8 cellular contexts compared by ENCODE assay signal in genomic region chr4:186839122-186840037, GRCh38.
DNase-seq lines count a peak whose midpoint lies in the region; ATAC-seq, FAIRE-seq and TF ChIP-seq lines count a peak whose summit lies in the region.

No MANE protein-coding gene starts in this region.

- DNase-seq in bronchial epithelial cell (ENCODE audit: low read depth) (peak; percentile 50), sciatic nerve (ENCODE audit: low spot score) (peak; percentile 71), lower leg skin (ENCODE audit: low spot score in 2 of 2) (no peak), D341Med (ENCODE audit: low spot score) (no peak), amygdala (lab: John Stamatoyannopoulos, UW) (no peak), cortex of kidney (lab: John Stamatoyannopoulos, UW) (no peak)

- no peak overlapping the region for H3K4me3 ChIP-seq in bronchial epithelial cell (ENCODE audit: low read depth, low read length)
- H3K4me3 ChIP-seq in lower leg skin (ENCODE audit: low read depth, poor library complexity, severe bottlenecking), result no peak overlapping the region

- no peaks in the 10 kb centered on the region for H3K27me3 ChIP-seq in bronchial epithelial cell (ENCODE audit: control insufficient read depth, insufficient read depth, low read length)

- H3K36me3 ChIP-seq in bronchial epithelial cell (ENCODE audit: control insufficient read depth, insufficient read depth, low read length), result no peaks in the 10 kb centered on the region

- TF ChIP-seq CTCF in bronchial epithelial cell (IDR thresholded peaks at IDR 0.05; ENCODE audit: insufficient read depth, low read length, severe bottlenecking) (no peak), lower leg skin (IDR thresholded peaks at IDR 0.05) (no peak)

- no peak for TF ChIP-seq POLR2A in lower leg skin (IDR thresholded peaks at IDR 0.05)

- 42 to 48% methylated on average over 11 of the region's 11 CpGs for WGBS in lower leg skin, 2 donors

- FAIRE-seq in bronchial epithelial cell (lab: Jason Lieb, UNC), result no peak

- peak; percentile 95 for ATAC-seq in GM18909 (IDR thresholded peaks at IDR 0.05; ENCODE audit: poor library complexity, unreplicated experiment)
- peak; percentile 69 for ATAC-seq in HG03442 (IDR thresholded peaks at IDR 0.05; ENCODE audit: unreplicated experiment)
- ATAC-seq in sciatic nerve, result peak; percentile 77

- intact Hi-C loops in sciatic nerve (cut with DNase I) (no loop called here), lower leg skin (cut with DNase I; ENCODE audit: low total_unique reads) (no loop called here)

Comparison
In these comparisons a context has a peak if more than half of its experiments do, and no peak if none do; other contexts are left out.
1. DNase-seq: peak in bronchial epithelial cell (single experiment) and sciatic nerve (single experiment); none in lower leg skin (0 of 2), D341Med (single experiment), amygdala (0 of 56) and cortex of kidney (single experiment).
2. Peak in every context shown above with its lines, with median percentiles within 50 percentile points of each other: ATAC-seq.